ENCODE assay signal across 11 cellular contexts in genomic region chr2:74080346-74080745, GRCh38.
DNase-seq lines count a peak whose midpoint lies in the region; ATAC-seq and TF ChIP-seq lines count a peak whose summit lies in the region.
"Had no signal": no experiment of that assay in that cellular context is flagged by ENCODE, and none has a peak within 500 bp of the region (broad histone marks: within the 10 kb centered on the region; RNA-seq: fewer than 3 reads in every experiment).

No MANE protein-coding gene starts in this region.

- H3K36me3 ChIP-seq in lower lobe of right lung, result peaks cover 47% of the 10 kb centered on the region
- H3K36me3 ChIP-seq in CD4-positive, alpha-beta memory T cell (ENCODE audit: insufficient read depth, low read length), result peaks cover 42% of the 10 kb centered on the region

- peak; percentile 31 for ATAC-seq in GM21723 (IDR thresholded peaks at IDR 0.05; ENCODE audit: unreplicated experiment)
- peak; percentile 39 to 45 for ATAC-seq in lower lobe of right lung
- no peak for ATAC-seq in activated CD8-positive, alpha-beta T cell treated with anti-CD3 and anti-CD28 coated beads, Interleukin-2, amount 10 ng/mL, durations not matched to agents 7 days and 5 days

- peak overlapping the region in 2 of 7 donors; percentile 14 to 36 for H3K27ac Mint-ChIP-seq in CD4-positive, alpha-beta memory T cell
- H3K27ac Mint-ChIP-seq in activated CD8-positive, alpha-beta T cell treated with anti-CD3 and anti-CD28 coated beads, Interleukin-2, amount 10 ng/mL, durations not matched to agents 7 days and 5 days, result no peak overlapping the region

- peaks cover 48 to 61% of the 10 kb centered on the region in 2 donors for H3K36me3 Mint-ChIP-seq in CD4-positive, alpha-beta memory T cell
- peaks cover 31% of the 10 kb centered on the region for H3K36me3 Mint-ChIP-seq in activated CD8-positive, alpha-beta T cell treated with anti-CD3 and anti-CD28 coated beads, Interleukin-2, amount 10 ng/mL, durations not matched to agents 7 days and 5 days (ENCODE audit: low read depth)

- H3K9me3 Mint-ChIP-seq in CD4-positive, alpha-beta memory T cell, result no peaks in the 10 kb centered on the region
- no peaks in the 10 kb centered on the region for H3K9me3 Mint-ChIP-seq in activated CD8-positive, alpha-beta T cell treated with anti-CD3 and anti-CD28 coated beads, Interleukin-2, amount 10 ng/mL, durations not matched to agents 7 days and 5 days (ENCODE audit: insufficient read depth)

- peak; percentile 44 for TF ChIP-seq CTCF in GM12873 (IDR thresholded peaks at IDR 0.05; ENCODE audit: insufficient read depth, low read depth, low read length, missing control alignments)
- no peak for TF ChIP-seq CTCF in lower lobe of right lung (IDR thresholded peaks at IDR 0.05)

- peak; percentile 73 for DNase-seq in MV-4-11 (lab: John Stamatoyannopoulos, UW)
- DNase-seq in lower lobe of right lung, result no peak
- no peak for DNase-seq in NCI-H2171 treated with DMSO at 0.1 percent for 48 hours (lab: John Stamatoyannopoulos, UW)
- DNase-seq in CD4-positive, alpha-beta memory T cell, result no peak
- no peak for DNase-seq in activated CD4-positive, alpha-beta T cell treated with anti-CD3 and anti-CD28 coated beads, Interleukin-2, amount 50 U/mL, for 48 hours
- DNase-seq in activated CD8-positive, alpha-beta T cell treated with anti-CD3 and anti-CD28 coated beads, Interleukin-2, amount 10 ng/mL, durations not matched to agents 7 days and 5 days, result no peak
- DNase-seq: NCI-H1694, upper lobe of left lung had no signal

- peaks cover 0 to 2% (median 0%) of the 10 kb centered on the region in 4 donors for H3K4me1 Mint-ChIP-seq in CD4-positive, alpha-beta memory T cell
- no peaks in the 10 kb centered on the region for H3K4me1 Mint-ChIP-seq in activated CD8-positive, alpha-beta T cell treated with anti-CD3 and anti-CD28 coated beads, Interleukin-2, amount 10 ng/mL, durations not matched to agents 7 days and 5 days (ENCODE audit: low read depth)

- POLR2A ChIA-PET in CD4-positive, alpha-beta memory T cell (lab: Charles Lee; ENCODE audit: partially characterized antibody), result no interaction called here
- POLR2A ChIA-PET in activated CD8-positive, alpha-beta T cell treated with anti-CD3 and anti-CD28 coated beads, Interleukin-2, amount 10 ng/mL, durations not matched to agents 7 days and 5 days (lab: Charles Lee), result no interaction called here

- H3K4me3 ChIP-seq in lower lobe of right lung, result no peak overlapping the region
- H3K4me3 ChIP-seq in CD4-positive, alpha-beta memory T cell (ENCODE audit: low read length in 2 of 2), result no peak overlapping the region
- H3K4me3 ChIP-seq: upper lobe of left lung had no signal

- intact Hi-C loops in lower lobe of right lung (cut with DNase I), result no loop called here
- intact Hi-C loops in CD4-positive, alpha-beta memory T cell (cut with micrococcal nuclease), result no loop called here

- no peak overlapping the region for H3K4me3 Mint-ChIP-seq in CD4-positive, alpha-beta memory T cell
- no peak overlapping the region for H3K4me3 Mint-ChIP-seq in activated CD8-positive, alpha-beta T cell treated with anti-CD3 and anti-CD28 coated beads, Interleukin-2, amount 10 ng/mL, durations not matched to agents 7 days and 5 days

- H3K27ac ChIP-seq in lower lobe of right lung, result no peak overlapping the region
- no peak overlapping the region for H3K27ac ChIP-seq in CD4-positive, alpha-beta memory T cell (ENCODE audit: low read depth, low read length)
- H3K27ac ChIP-seq: parathyroid adenoma had no signal

- no peaks in the 10 kb centered on the region for H3K9me3 ChIP-seq in lower lobe of right lung
- H3K9me3 ChIP-seq in CD4-positive, alpha-beta memory T cell (ENCODE audit: control insufficient read depth in 1 of 2, low read length in 2 of 2), result no peaks in the 10 kb centered on the region
- H3K9me3 ChIP-seq: upper lobe of left lung had no signal

- CTCF ChIA-PET in CD4-positive, alpha-beta memory T cell (lab: Charles Lee; ENCODE audit: partially characterized antibody), result interaction anchor here (1.2 to 1.5 kb wide), 3 partner anchors 9 to 256 kb away, joined by 3 read pairs; no protein-coding TSS in a partner anchor
- CTCF ChIA-PET in activated CD8-positive, alpha-beta T cell treated with anti-CD3 and anti-CD28 coated beads, Interleukin-2, amount 10 ng/mL, durations not matched to agents 7 days and 5 days (lab: Charles Lee), result interaction anchor here (1.4 to 1.7 kb wide), 3 partner anchors 173 to 256 kb away, joined by 3 to 9 read pairs (median 6); partner anchors contain the start of gene STAMBP

- H3K4me1 ChIP-seq in lower lobe of right lung, result peaks cover 18% of the 10 kb centered on the region
- H3K4me1 ChIP-seq in CD4-positive, alpha-beta memory T cell (ENCODE audit: insufficient read depth, low read length), result no peaks in the 10 kb centered on the region
- H3K4me1 ChIP-seq: parathyroid adenoma had no signal

- H3K27me3 Mint-ChIP-seq in CD4-positive, alpha-beta memory T cell, result no peaks in the 10 kb centered on the region
- H3K27me3 Mint-ChIP-seq in activated CD8-positive, alpha-beta T cell treated with anti-CD3 and anti-CD28 coated beads, Interleukin-2, amount 10 ng/mL, durations not matched to agents 7 days and 5 days (ENCODE audit: low read depth), result no peaks in the 10 kb centered on the region

- H3K27me3 ChIP-seq in lower lobe of right lung (ENCODE audit: low read depth), result no peaks in the 10 kb centered on the region
- no peaks in the 10 kb centered on the region for H3K27me3 ChIP-seq in CD4-positive, alpha-beta memory T cell (ENCODE audit: insufficient read depth, low read length)
- H3K27me3 ChIP-seq: upper lobe of left lung had no signal
